In the genomic region with DNA sequence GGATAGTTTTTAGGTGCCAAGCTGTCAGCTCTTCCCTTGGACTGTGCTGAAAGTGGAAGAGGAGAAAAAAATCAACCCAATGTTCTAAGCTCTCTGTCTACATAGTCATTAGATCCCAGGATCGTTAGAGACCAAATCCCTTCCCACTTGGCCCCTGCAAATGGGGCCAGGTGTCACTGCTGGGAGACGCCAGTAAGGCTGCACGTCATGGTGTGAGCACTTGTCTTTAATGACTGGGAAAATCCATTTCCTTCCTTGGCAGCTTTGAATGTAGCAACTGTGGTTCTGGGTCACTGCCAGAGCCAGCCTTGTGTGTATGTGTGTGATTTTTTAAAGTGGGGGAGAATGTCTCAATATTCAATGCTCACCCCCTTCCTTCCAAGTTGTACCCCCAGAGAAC, we compare ENCODE assay signal across 9 cellular contexts. TPM values are rescaled to one million over a fixed set of nuclear protein-coding genes. Genes with fewer than 3 reads are reported as not detected.
DNase-seq lines count a peak whose midpoint lies in the region; ATAC-seq and TF ChIP-seq lines count a peak whose summit lies in the region.
"Had no signal": no experiment of that assay in that cellular context is flagged by ENCODE, and none has a peak within 500 bp of the region (broad histone marks: within the 10 kb centered on the region; RNA-seq: fewer than 3 reads in every experiment).

No MANE protein-coding gene starts in this region.

- intact Hi-C loops in lower lobe of right lung (cut with DNase I): no loop called here

- TF ChIP-seq CTCF in lower lobe of right lung (IDR thresholded peaks at IDR 0.05) (no peak), GM10266 (IDR thresholded peaks at IDR 0.05; ENCODE audit: control insufficient read depth, insufficient read depth, low read depth, missing control alignments) (no peak)

- H3K36me3 ChIP-seq in SJCRH30 (peaks cover 7% of the 10 kb centered on the region), lower lobe of right lung (no peaks in the 10 kb centered on the region)

- H3K27me3 ChIP-seq in SJCRH30: no peaks in the 10 kb centered on the region
- no peaks in the 10 kb centered on the region for H3K27me3 ChIP-seq in lower lobe of right lung (ENCODE audit: low read depth)
- H3K27me3 ChIP-seq: hepatocyte had no signal

- no peak overlapping the region for H3K4me3 ChIP-seq in SJCRH30
- H3K4me3 ChIP-seq in lower lobe of right lung: no peak overlapping the region
- H3K4me3 ChIP-seq: hepatocyte had no signal

- H3K27ac ChIP-seq in SJCRH30: peak overlapping the region; percentile 90
- no peak overlapping the region for H3K27ac ChIP-seq in lower lobe of right lung
- H3K27ac ChIP-seq: hepatocyte had no signal

- H3K9me3 ChIP-seq in SJCRH30 (replicated peaks) (no peaks in the 10 kb centered on the region), lower lobe of right lung (no peaks in the 10 kb centered on the region)

- ATAC-seq in HG03097 (IDR thresholded peaks at IDR 0.05; ENCODE audit: low FRiP score, unreplicated experiment) (peak; percentile 14), lower lobe of right lung (peak; percentile 33 to 45)

- H3K4me1 ChIP-seq in SJCRH30 (peaks cover 44% of the 10 kb centered on the region), lower lobe of right lung (peaks cover 15% of the 10 kb centered on the region)

- DNase-seq in EH (ENCODE audit: low read depth) (peak; percentile 27), SJCRH30 (peak; percentile 88 to 95), lower lobe of right lung (no peak), GM10266 (ENCODE audit: extremely low spot score) (no peak), COLO829 (ENCODE audit: low spot score) (no peak), ecto neural progenitor cell (ENCODE audit: low spot score) (no peak), HT-29 (ENCODE audit: low spot score) (no peak)

RNA-seq across cellular contexts. Expression of a gene that starts 59.9 kb away (rescaled TPM):
- 73.9 and 74.6 TPM in 2 replicates for total RNA-seq in SJCRH30 (2014; rRNA removed; shearing (Covaris generic))
- 20.4 TPM for total RNA-seq in lower lobe of right lung
- 0.10 and 0.28 TPM in 2 replicates for total RNA-seq in HT-29 (2014; rRNA removed; shearing (Covaris generic))

Comparison
In these comparisons a context has a peak if more than half of its experiments do, and no peak if none do; other contexts are left out.
1. DNase-seq: peak in EH (single experiment) and SJCRH30 (2 of 2); none in lower lobe of right lung (single experiment), GM10266 (single experiment), COLO829 (single experiment), ecto neural progenitor cell (single experiment) and HT-29 (single experiment).
2. RNA of a gene that starts 59.9 kb away (total RNA-seq): 73.9 to 74.6 TPM in SJCRH30 and 20.4 TPM in lower lobe of right lung (single experiment); 0.10 to 0.28 TPM in HT-29; every median in the first group is over 10 times any median in the second.